8 cellular contexts compared by ENCODE assay signal in genomic region chr12:101891462-101891971, GRCh38. TPM values are rescaled to one million over a fixed set of nuclear protein-coding genes. Genes with fewer than 3 reads are reported as not detected.
DNase-seq lines count a peak whose midpoint lies in the region; ATAC-seq and TF ChIP-seq lines count a peak whose summit lies in the region.

No MANE protein-coding gene starts in this region.

- H3K27me3 Mint-ChIP-seq in MCF 10A (ENCODE audit: insufficient read depth, unreplicated experiment) (no peaks in the 10 kb centered on the region), nephron (ENCODE audit: low read depth) (no peaks in the 10 kb centered on the region)

- CTCF ChIA-PET in MCF 10A (lab: Yijun Ruan, JAX), result interaction anchor here (1.0 to 1.3 kb wide), 3 partner anchors 10 to 119 kb away, joined by 3 to 8 read pairs (median 3); no protein-coding TSS in a partner anchor

- H3K36me3 Mint-ChIP-seq in MCF 10A (ENCODE audit: insufficient read depth, unreplicated experiment), result no peaks in the 10 kb centered on the region
- H3K36me3 Mint-ChIP-seq in nephron (ENCODE audit: low read depth), result no peaks in the 10 kb centered on the region

- BruUV-seq in MCF 10A (replicated peaks; lab: Mats Ljungman, UMichigan), result no TSS peak

- TF ChIP-seq CTCF in MCF 10A (IDR thresholded peaks at IDR 0.05; ENCODE audit: unreplicated experiment) (no peak), nephron (IDR thresholded peaks at IDR 0.05; ENCODE audit: unreplicated experiment in 3 of 3) (no peak), coronary artery (IDR thresholded peaks at IDR 0.05) (no peak)

- no peaks in the 10 kb centered on the region for H3K9me3 Mint-ChIP-seq in MCF 10A (ENCODE audit: unreplicated experiment)
- no peaks in the 10 kb centered on the region for H3K9me3 Mint-ChIP-seq in nephron

- POLR2A ChIA-PET in MCF 10A (lab: Yijun Ruan, JAX), result interaction anchor here (1.3 to 2.4 kb wide), 3 partner anchors 14 to 36 kb away, joined by 4 to 16 read pairs (median 6); partner anchors contain the start of gene DRAM1

- H3K4me3 Mint-ChIP-seq in MCF 10A (ENCODE audit: unreplicated experiment), result no peak overlapping the region
- H3K4me3 Mint-ChIP-seq in nephron, result no peak overlapping the region

- peak overlapping the region in 1 of 2 donors; percentile 43 for H3K27ac ChIP-seq in coronary artery

- DNase-seq in GF-D8 (lab: John Stamatoyannopoulos, UW), result peak; percentile 99
- peak; percentile 77 for DNase-seq in KG1 (lab: John Stamatoyannopoulos, UW)
- DNase-seq in MCF 10A (ENCODE audit: unreplicated experiment), result peak; percentile 31
- DNase-seq in cerebellar cortex (ENCODE audit: low spot score), result no peak
- DNase-seq in activated CD4-positive, alpha-beta T cell treated with anti-CD3 and anti-CD28 coated beads for 48 hours, result no peak
- DNase-seq in coronary artery (ENCODE audit: low spot score), result no peak

- no peak overlapping the region for H3K4me3 ChIP-seq in coronary artery

- H3K4me1 Mint-ChIP-seq in MCF 10A (ENCODE audit: insufficient read depth, unreplicated experiment) (peaks cover 6% of the 10 kb centered on the region), nephron (peaks cover 5% of the 10 kb centered on the region)

- H3K27ac Mint-ChIP-seq in MCF 10A (ENCODE audit: low read depth, unreplicated experiment) (no peak overlapping the region), nephron (peak overlapping the region; percentile 48 to 70 (median 65))

- ATAC-seq in GM21717 (IDR thresholded peaks at IDR 0.05; ENCODE audit: unreplicated experiment), result peak; percentile 94

- intact Hi-C loops in MCF 10A (cut with micrococcal nuclease), result no loop called here

RNA-seq across cellular contexts. Expression of gene DRAM1, which starts 14.1 kb away (rescaled TPM):
- 8.7 and 10.1 TPM in 2 replicates for total RNA-seq in MCF 10A (2022)

Comparison
In these comparisons a context has a peak if more than half of its experiments do, and no peak if none do; other contexts are left out.
1. DNase-seq: peak in GF-D8 (single experiment), KG1 (single experiment) and MCF 10A (single experiment); none in cerebellar cortex (single experiment), activated CD4-positive, alpha-beta T cell treated with anti-CD3 and anti-CD28 coated beads for 48 hours (single experiment) and coronary artery (single experiment).